ENCODE assay signal across 8 cellular contexts in the genomic region with DNA sequence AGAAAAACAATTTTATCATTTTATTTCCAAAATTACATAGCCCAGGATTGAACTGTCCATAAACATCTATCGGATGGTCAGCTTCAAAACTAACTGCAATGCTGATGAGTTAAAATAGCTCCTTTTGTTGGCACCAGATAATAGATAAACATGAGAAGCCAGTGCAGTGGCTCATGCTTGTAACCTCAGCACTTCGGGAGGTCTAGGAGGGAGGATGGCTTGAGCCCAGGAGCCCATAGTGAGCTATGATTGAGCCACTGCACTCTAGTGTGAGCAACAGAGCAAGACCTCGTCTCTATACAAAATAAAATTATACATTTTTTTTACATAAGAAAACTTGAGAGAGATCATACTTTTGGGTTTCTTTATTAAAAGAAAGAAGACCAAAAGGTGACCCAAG. TPM values are rescaled to one million over a fixed set of nuclear protein-coding genes. Genes with fewer than 3 reads are reported as not detected.
A peak's percentile ranks its signal among the peaks of the same experiment; 100 is the strongest.
DNase-seq lines count a peak whose midpoint lies in the region; ATAC-seq and TF ChIP-seq lines count a peak whose summit lies in the region.

No MANE protein-coding gene starts in this region.

- peaks cover 3% of the 10 kb centered on the region; the same call in 2 of the 3 replicates for H3K9me3 Mint-ChIP-seq in GM23338

- peaks cover 26% of the 10 kb centered on the region for H3K4me1 Mint-ChIP-seq in GM23338

- no peak overlapping the region for H3K27ac Mint-ChIP-seq in GM23338

- H3K4me3 ChIP-seq in GM23338, result peak overlapping the region; percentile 83
- H3K4me3 ChIP-seq in fibroblast of pulmonary artery (replicated peaks; ENCODE audit: low read depth, low read length), result no peak overlapping the region
- peak overlapping the region in 1 of 2 donors; percentile 28 for H3K4me3 ChIP-seq in prostate gland

- peaks cover 7% of the 10 kb centered on the region for H3K27me3 Mint-ChIP-seq in GM23338 (ENCODE audit: insufficient read depth, low read depth, poor library complexity)

- H3K79me2 ChIP-seq in GM23338 (replicated peaks; ENCODE audit: insufficient read depth), result no peaks in the 10 kb centered on the region

- no peaks in the 10 kb centered on the region for H4K20me1 ChIP-seq in GM23338 (replicated peaks; ENCODE audit: insufficient read depth)

- ATAC-seq in GM23338, result peak; percentile 14

- H3K9me2 ChIP-seq in GM23338 (ENCODE audit: insufficient read depth), result no peaks in the 10 kb centered on the region

- H3K9me3 ChIP-seq in prostate gland, result no peaks in the 10 kb centered on the region

- H3K4me1 ChIP-seq in GM23338 (ENCODE audit: insufficient read depth) (peaks cover 29% of the 10 kb centered on the region), prostate gland (replicated peaks) (no peaks in the 10 kb centered on the region)

- no peaks in the 10 kb centered on the region for H3F3A ChIP-seq in GM23338 (replicated peaks; ENCODE audit: low read depth)

- 28% methylated on average over 3 of the region's 3 CpGs for WGBS in prostate gland

- H3K4me3 Mint-ChIP-seq in GM23338, result peak overlapping the region; percentile 22

- TF ChIP-seq CTCF in GM23338 (conservative IDR thresholded peaks at IDR 0.05; ENCODE audit: low read depth in 2 of 2) (no peak), fibroblast of pulmonary artery (IDR thresholded peaks at IDR 0.05; ENCODE audit: low read length, missing control alignments) (no peak), prostate gland (IDR thresholded peaks at IDR 0.05) (no peak)

- peak overlapping the region; percentile 94 for H3K4me2 ChIP-seq in GM23338

- DNase-seq in GM23338 (ENCODE audit: low spot score) (peak; percentile 22), SK-N-DZ (ENCODE audit: low spot score) (peak; percentile 44), fibroblast of pulmonary artery (ENCODE audit: low read depth) (peak; percentile 59), prostate gland (ENCODE audit: low spot score) (no peak), RPMI8226 (no peak), middle frontal gyrus (ENCODE audit: extremely low spot score, low spot score) (no peak), dedifferentiated amniotic fluid mesenchymal stem cell (ENCODE audit: extremely low spot score) (no peak), NCI-H1105 treated with DMSO at 0.1 percent for 48 hours (lab: John Stamatoyannopoulos, UW) (no peak)

- intact Hi-C loops in prostate gland (cut with DNase I), result no loop called here

- TF ChIP-seq POLR2A in prostate gland (IDR thresholded peaks at IDR 0.05), result no peak

- H3K27me3 ChIP-seq in GM23338 (ENCODE audit: insufficient read depth) (no peaks in the 10 kb centered on the region), prostate gland (replicated peaks; ENCODE audit: insufficient read depth) (no peaks in the 10 kb centered on the region)

- H3K36me3 Mint-ChIP-seq in GM23338 (ENCODE audit: low read depth), result peaks cover 4% of the 10 kb centered on the region; the same call in 1 of the 3 replicates

- H3K27ac ChIP-seq in GM23338 (ENCODE audit: low read depth) (no peak overlapping the region), prostate gland (peak overlapping the region; percentile 72 to 80)

- H3K36me3 ChIP-seq in GM23338 (ENCODE audit: insufficient read depth), result no peaks in the 10 kb centered on the region
- H3K36me3 ChIP-seq in prostate gland, result no peaks in the 10 kb centered on the region

- peak overlapping the region; percentile 70; the same call in 1 of the 2 replicates for H2AFZ ChIP-seq in GM23338

TF ChIP-seq in GM23338, 12 proteins besides CTCF, POLR2A, EP300 and RAD21 (continues in another document):
- TF ChIP-seq ZNF331 (CRISPR knock-in tag; IDR thresholded peaks at IDR 0.05; ENCODE audit: low read depth) (no peak), POLR2AphosphoS5 (IDR thresholded peaks at IDR 0.05; ENCODE audit: low read depth) (no peak), NANOG (IDR thresholded peaks at IDR 0.05; ENCODE audit: borderline replicate concordance) (no peak), EZH2phosphoT487 (IDR thresholded peaks at IDR 0.05; ENCODE audit: unreplicated experiment) (no peak), ETS1 (IDR thresholded peaks at IDR 0.05) (no peak), STAT1 (IDR thresholded peaks at IDR 0.05; ENCODE audit: unreplicated experiment) (no peak), JUNB (IDR thresholded peaks at IDR 0.05; ENCODE audit: unreplicated experiment) (no peak), CREB1 (CRISPR knock-in tag; IDR thresholded peaks at IDR 0.05; ENCODE audit: low read depth) (no peak), EZH2 (IDR thresholded peaks at IDR 0.05; ENCODE audit: low read depth, unreplicated experiment) (no peak)
- TF ChIP-seq, protein P1, sequence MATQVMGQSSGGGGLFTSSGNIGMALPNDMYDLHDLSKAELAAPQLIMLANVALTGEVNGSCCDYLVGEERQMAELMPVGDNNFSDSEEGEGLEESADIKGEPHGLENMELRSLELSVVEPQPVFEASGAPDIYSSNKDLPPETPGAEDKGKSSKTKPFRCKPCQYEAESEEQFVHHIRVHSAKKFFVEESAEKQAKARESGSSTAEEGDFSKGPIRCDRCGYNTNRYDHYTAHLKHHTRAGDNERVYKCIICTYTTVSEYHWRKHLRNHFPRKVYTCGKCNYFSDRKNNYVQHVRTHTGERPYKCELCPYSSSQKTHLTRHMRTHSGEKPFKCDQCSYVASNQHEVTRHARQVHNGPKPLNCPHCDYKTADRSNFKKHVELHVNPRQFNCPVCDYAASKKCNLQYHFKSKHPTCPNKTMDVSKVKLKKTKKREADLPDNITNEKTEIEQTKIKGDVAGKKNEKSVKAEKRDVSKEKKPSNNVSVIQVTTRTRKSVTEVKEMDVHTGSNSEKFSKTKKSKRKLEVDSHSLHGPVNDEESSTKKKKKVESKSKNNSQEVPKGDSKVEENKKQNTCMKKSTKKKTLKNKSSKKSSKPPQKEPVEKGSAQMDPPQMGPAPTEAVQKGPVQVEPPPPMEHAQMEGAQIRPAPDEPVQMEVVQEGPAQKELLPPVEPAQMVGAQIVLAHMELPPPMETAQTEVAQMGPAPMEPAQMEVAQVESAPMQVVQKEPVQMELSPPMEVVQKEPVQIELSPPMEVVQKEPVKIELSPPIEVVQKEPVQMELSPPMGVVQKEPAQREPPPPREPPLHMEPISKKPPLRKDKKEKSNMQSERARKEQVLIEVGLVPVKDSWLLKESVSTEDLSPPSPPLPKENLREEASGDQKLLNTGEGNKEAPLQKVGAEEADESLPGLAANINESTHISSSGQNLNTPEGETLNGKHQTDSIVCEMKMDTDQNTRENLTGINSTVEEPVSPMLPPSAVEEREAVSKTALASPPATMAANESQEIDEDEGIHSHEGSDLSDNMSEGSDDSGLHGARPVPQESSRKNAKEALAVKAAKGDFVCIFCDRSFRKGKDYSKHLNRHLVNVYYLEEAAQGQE (IDR thresholded peaks at IDR 0.05; ENCODE audit: unreplicated experiment), result no peak

RNA-seq across cellular contexts. Expression of gene IMPA2, which starts 34.6 kb away (rescaled TPM):
- 91.8 and 122 TPM in 2 replicates for total RNA-seq in GM23338 (2014; rRNA removed; shearing (Covaris generic))
- 45.0 and 50.4 TPM in 2 replicates for polyA plus RNA-seq in GM23338 (2016; fragmentation: Nextera tagmentation; extraction: Ambion mirVana)
- polyA plus RNA-seq in SK-N-DZ (2014; cell fraction: cytosol; rRNA removed), result 72.2 and 75.4 TPM in 2 replicates
- polyA plus RNA-seq in SK-N-DZ (2014; cell fraction: nucleus; rRNA removed), result 98.5 and 109 TPM in 2 replicates
- total RNA-seq in prostate gland, result 10 to 100 TPM; 16.6 to 17.9 TPM

RNA-seq across cellular contexts. Expression of gene MPPE1, which starts 38.6 kb away (rescaled TPM):
- total RNA-seq in GM23338 (2014; rRNA removed; shearing (Covaris generic)), result 18.8 and 29.8 TPM in 2 replicates
- polyA plus RNA-seq in GM23338 (2016; fragmentation: Nextera tagmentation; extraction: Ambion mirVana), result 24.6 and 25.1 TPM in 2 replicates
- polyA plus RNA-seq in SK-N-DZ (2014; cell fraction: cytosol; rRNA removed), result 15.1 and 16.8 TPM in 2 replicates
- 39.0 and 48.1 TPM in 2 replicates for polyA plus RNA-seq in SK-N-DZ (2014; cell fraction: nucleus; rRNA removed)
- 10 to 100 TPM; 19.3 to 29.1 TPM for total RNA-seq in prostate gland

Comparison
In these comparisons a context has a peak if more than half of its experiments do, and no peak if none do; other contexts are left out.
1. DNase-seq: peak in GM23338 (single experiment), SK-N-DZ (single experiment) and fibroblast of pulmonary artery (single experiment); none in prostate gland (single experiment), RPMI8226 (single experiment), middle frontal gyrus (single experiment), dedifferentiated amniotic fluid mesenchymal stem cell (single experiment) and NCI-H1105 treated with DMSO at 0.1 percent for 48 hours (single experiment).